In the genomic region with DNA sequence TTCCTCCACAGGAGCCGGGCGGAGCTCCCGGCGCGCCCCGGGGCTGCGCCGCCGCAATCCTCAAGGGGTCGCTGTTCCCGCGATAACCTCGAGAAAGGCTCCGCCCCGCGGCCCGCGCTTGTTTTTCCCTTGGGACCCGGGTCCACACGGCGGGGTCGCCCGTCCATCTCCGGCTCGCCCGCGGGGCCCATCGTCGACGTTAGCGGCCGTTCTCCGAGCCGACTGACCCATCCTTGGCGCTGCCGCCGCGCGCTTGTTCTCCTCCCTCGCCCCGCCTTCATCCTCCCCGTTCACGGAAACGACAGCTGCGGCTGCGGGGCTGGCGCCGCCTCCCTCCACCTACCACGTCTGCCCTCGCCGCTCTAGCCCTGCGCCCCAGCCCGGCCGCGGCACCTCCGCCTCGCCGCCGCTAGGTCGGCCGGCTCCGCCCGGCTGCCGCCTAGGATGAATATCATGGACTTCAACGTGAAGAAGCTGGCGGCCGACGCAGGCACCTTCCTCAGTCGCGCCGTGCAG, we compare ENCODE assay signal across 8 cellular contexts. TPM values are rescaled to one million over a fixed set of nuclear protein-coding genes. Genes with fewer than 3 reads are reported as not detected.
A peak's percentile ranks its signal among the peaks of the same experiment; 100 is the strongest.
DNase-seq lines count a peak whose midpoint lies in the region; ATAC-seq and TF ChIP-seq lines count a peak whose summit lies in the region.

Gene SH3GLB1, plus strand, starts transcription at position 121 of the 516 bp plus-strand sequence. Its CDS starts 324 bp downstream, at position 445.

- H3K9me2 ChIP-seq in PC-9 (ENCODE audit: insufficient read depth): no peaks in the 10 kb centered on the region

- peaks cover 10% of the 10 kb centered on the region for H4K20me1 ChIP-seq in PC-9 (ENCODE audit: insufficient read depth)

- H3K9me3 ChIP-seq in PC-9 (ENCODE audit: insufficient read depth, low read depth) (no peaks in the 10 kb centered on the region), mucosa of stomach (ENCODE audit: control insufficient read depth, low read length) (no peaks in the 10 kb centered on the region)

- DNase-seq in DMS79 treated with DMSO at 0.1 percent for 48 hours (lab: John Stamatoyannopoulos, UW) (peak; percentile 96), PC-9 (peak; percentile 84 to 89), erythroblast (lab: John Stamatoyannopoulos, UW) (peak; percentile 91 to 95)
- peak; percentile 75 for DNase-seq in Jurkat, Clone E6-1 (ENCODE audit: low read depth, low spot score)
- peak; percentile 95 for DNase-seq in activated T-cell treated with anti-CD3 and anti-CD28 coated beads, Interleukin-2, amount 50 U/mL, for 1 hour
- DNase-seq in stimulated activated CD8-positive, alpha-beta memory T cell treated with anti-CD3 and anti-CD28 coated beads, Interleukin-7, amount 100 ng/mL, for 1 hour (ENCODE audit: low read depth in 2 of 2): peak; percentile 78 to 87

- peak; percentile 97 for TF ChIP-seq CTCF in PC-9 (conservative IDR thresholded peaks at IDR 0.05)

- peak within 1 kb of the TSS; percentile 77 for H3K27ac ChIP-seq in PC-9

- CTCF ChIA-PET in PC-9 (lab: Charles Lee): interaction anchor here (0.5 to 1.3 kb wide), 16 partner anchors 9 to 1428 kb away, joined by 3 to 10 read pairs (median 4); partner anchors contain the start of gene HS2ST1

- peak within 1 kb of the TSS; percentile 96 for H3K4me2 ChIP-seq in PC-9

- H3K4me3 ChIP-seq in Jurkat, Clone E6-1 (ENCODE audit: low read length): peak within 1 kb of the TSS; percentile 69
- H3K4me3 ChIP-seq in PC-9: peak within 1 kb of the TSS; percentile 76
- H3K4me3 ChIP-seq in mucosa of stomach (ENCODE audit: low read length): peak within 1 kb of the TSS; percentile 64

- H3K4me1 ChIP-seq in PC-9 (replicated peaks; ENCODE audit: insufficient read depth): peaks cover 30% of the 10 kb centered on the region
- H3K4me1 ChIP-seq in mucosa of stomach (ENCODE audit: control insufficient read depth, insufficient read depth, low read length): peaks cover 12% of the 10 kb centered on the region

- intact Hi-C loops in PC-9 (cut with micrococcal nuclease; ENCODE audit: unreplicated experiment): loop anchor here (10.0 kb wide), 2 partner anchors 200 to 320 kb away; no protein-coding TSS in a partner anchor

- H3K36me3 ChIP-seq in PC-9 (ENCODE audit: low read depth): peaks cover 7% of the 10 kb centered on the region; the same call in 1 of the 2 replicates
- H3K36me3 ChIP-seq in mucosa of stomach (ENCODE audit: control insufficient read depth, insufficient read depth, low read length): no peaks in the 10 kb centered on the region

- peaks cover 26% of the 10 kb centered on the region for H3F3A ChIP-seq in PC-9 (ENCODE audit: insufficient read depth, low read depth)

- POLR2A ChIA-PET in PC-9 (lab: Charles Lee; ENCODE audit: unreplicated experiment): interaction anchor here (0.5 to 0.7 kb wide), 4 partner anchors 308 to 1479 kb away, joined by 3 to 8 read pairs (median 4); no protein-coding TSS in a partner anchor

- peak within 1 kb of the TSS; percentile 98 for H2AFZ ChIP-seq in PC-9

- no peaks in the 10 kb centered on the region for H3K27me3 ChIP-seq in PC-9 (ENCODE audit: insufficient read depth, low read depth)
- H3K27me3 ChIP-seq in mucosa of stomach (ENCODE audit: control insufficient read depth, insufficient read depth, low read length): no peaks in the 10 kb centered on the region

- H3K9ac ChIP-seq in mucosa of stomach (ENCODE audit: low read length): peak within 1 kb of the TSS; percentile 98

- H3K79me2 ChIP-seq in PC-9 (ENCODE audit: low read depth): peaks cover 44% of the 10 kb centered on the region

- BruUV-seq in PC-9 (replicated peaks; lab: Mats Ljungman, UMichigan): no TSS peak

- TF ChIP-seq POLR2A in erythroblast (IDR thresholded peaks at IDR 0.05; ENCODE audit: low read length): peak; percentile 93

- ATAC-seq in GM21717 (IDR thresholded peaks at IDR 0.05; ENCODE audit: unreplicated experiment): peak; percentile 91

RNA-seq across cellular contexts. Expression of gene SH3GLB1, which starts in this region (rescaled TPM):
- 53.8 TPM for polyA plus RNA-seq in Jurkat, Clone E6-1 (2012; ENCODE audit: insufficient read depth, insufficient read length)
- total RNA-seq in PC-9 (2021): 38.3 and 47.6 TPM in 2 replicates

Comparison
In these comparisons a context has a peak if more than half of its experiments do, and no peak if none do; other contexts are left out.
1. Peak in every context shown above with its lines: DNase-seq, ATAC-seq, H3K4me3 ChIP-seq and H3K27ac ChIP-seq.